ENCODE assay signal across 8 cellular contexts in the genomic region with DNA sequence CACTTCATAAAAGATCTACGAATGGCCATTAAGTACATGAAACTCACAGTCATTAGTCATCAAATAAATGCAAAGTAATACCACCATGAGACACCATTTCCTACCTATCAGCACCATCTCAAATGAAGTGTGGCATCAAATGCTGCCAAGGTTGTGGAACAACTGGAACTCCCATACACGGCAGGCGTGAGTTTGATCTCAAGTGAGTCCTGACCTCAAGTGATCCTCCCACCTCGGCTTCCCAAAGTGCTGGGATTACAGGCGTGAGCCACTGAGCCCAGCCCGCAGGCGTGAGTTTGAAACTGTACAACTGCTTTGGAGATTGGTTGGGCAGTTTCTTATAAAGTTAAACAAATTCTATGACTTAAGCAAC. TPM values are rescaled to one million over a fixed set of nuclear protein-coding genes. Genes with fewer than 3 reads are reported as not detected.
DNase-seq lines count a peak whose midpoint lies in the region; ATAC-seq and TF ChIP-seq lines count a peak whose summit lies in the region.

No MANE protein-coding gene starts in this region.

- H3K4me1 Mint-ChIP-seq in activated T-helper 2 cell treated with anti-CD3 and anti-CD28 coated beads, Interferon-gamma antibody, Interleukin-2, Interleukin-4, amounts not matched to agents 10 μg/mL and 5 μg/mL and 100 μg/mL, durations not matched to agents 14 hours and 24 hours and 36 hours (ENCODE audit: low read depth), result peaks cover 11% of the 10 kb centered on the region

- peak; percentile 2 for ATAC-seq in GM21447 (IDR thresholded peaks at IDR 0.05; ENCODE audit: unreplicated experiment)

- peak overlapping the region; percentile 98; the same call in 1 of the 2 replicates for H3K27ac ChIP-seq in MM.1S (ENCODE audit: low read length)
- peak overlapping the region; percentile 35 for H3K27ac ChIP-seq in hepatocyte

- H3K4me1 ChIP-seq in MM.1S (ENCODE audit: low read length) (no peaks in the 10 kb centered on the region; the same call in 1 of the 2 replicates), hepatocyte (ENCODE audit: insufficient read depth) (peaks cover 4% of the 10 kb centered on the region)

- H3K27me3 ChIP-seq in MM.1S (replicated peaks; ENCODE audit: insufficient read depth, low read length), result no peaks in the 10 kb centered on the region
- no peaks in the 10 kb centered on the region for H3K27me3 ChIP-seq in hepatocyte

- H3K9me3 ChIP-seq in MM.1S (replicated peaks; ENCODE audit: insufficient read depth, low read length) (no peaks in the 10 kb centered on the region), hepatocyte (ENCODE audit: low read depth) (no peaks in the 10 kb centered on the region)

- H3K9me2 ChIP-seq in MM.1S (replicated peaks; ENCODE audit: insufficient read depth, low read length) (no peaks in the 10 kb centered on the region), hepatocyte (replicated peaks; ENCODE audit: insufficient read depth) (no peaks in the 10 kb centered on the region)

- no peaks in the 10 kb centered on the region for H3K27me3 Mint-ChIP-seq in activated T-helper 2 cell treated with anti-CD3 and anti-CD28 coated beads, Interferon-gamma antibody, Interleukin-2, Interleukin-4, amounts not matched to agents 10 μg/mL and 5 μg/mL and 100 μg/mL, durations not matched to agents 14 hours and 24 hours and 36 hours (ENCODE audit: low read depth)

- no peaks in the 10 kb centered on the region for H3K79me2 ChIP-seq in MM.1S (ENCODE audit: low read length)
- no peaks in the 10 kb centered on the region for H3K79me2 ChIP-seq in hepatocyte

- peak; percentile 33 for DNase-seq in ACHN
- DNase-seq in MM.1S, result peak; percentile 14
- DNase-seq in activated T-helper 2 cell treated with anti-CD3 and anti-CD28 coated beads, Interferon-gamma antibody, Interleukin-2, Interleukin-4, amounts not matched to agents 10 μg/mL and 5 μg/mL and 100 μg/mL, durations not matched to agents 14 hours and 24 hours and 36 hours (ENCODE audit: low spot score), result no peak
- no peak for DNase-seq in hepatocyte (ENCODE audit: low spot score)
- DNase-seq in stimulated activated CD4-positive, alpha-beta T cell treated with anti-CD3 and anti-CD28 coated beads, Interleukin-12 subunit alpha, Interleukin-12 subunit beta, amount 100 ng/mL, for 48 hours (ENCODE audit: low read depth in 2 of 3, low spot score in 1 of 3), result peak; percentile 15 to 30 (median 17)
- DNase-seq in NCI-H345 treated with DMSO at 0.1 percent for 48 hours (lab: John Stamatoyannopoulos, UW; ENCODE audit: unreplicated experiment), result no peak
- DNase-seq in GF-D8 (lab: John Stamatoyannopoulos, UW), result no peak

- intact Hi-C loops in activated T-helper 2 cell treated with anti-CD3 and anti-CD28 coated beads, Interferon-gamma antibody, Interleukin-2, Interleukin-4, amounts not matched to agents 10 μg/mL and 5 μg/mL and 100 μg/mL, durations not matched to agents 14 hours and 24 hours and 36 hours (cut with micrococcal nuclease), result loop anchor here (1.0 kb wide), 3 partner anchors 29 to 37 kb away; a partner anchor contains a TSS

- peak overlapping the region; percentile 66 for H3K9ac ChIP-seq in MM.1S (ENCODE audit: low read length)

- H3K36me3 ChIP-seq in MM.1S (replicated peaks; ENCODE audit: insufficient read depth, low read length) (no peaks in the 10 kb centered on the region), hepatocyte (replicated peaks; ENCODE audit: insufficient read depth, low read depth) (no peaks in the 10 kb centered on the region)

- TF ChIP-seq CTCF in MM.1S (IDR thresholded peaks at IDR 0.05; ENCODE audit: low read length) (no peak), hepatocyte (IDR thresholded peaks at IDR 0.05; ENCODE audit: poor library complexity) (no peak)

- H2AFZ ChIP-seq in MM.1S (ENCODE audit: low read length) (peak overlapping the region; percentile 80), hepatocyte (peak overlapping the region; percentile 61)

- in situ Hi-C loops in ACHN (cut with HindIII; ENCODE audit: low pct_ligation_motif_present, low pct_unique_long_range_greater_than_20kb, low sequenced_read_pairs), result no loop called here

- H3K4me3 ChIP-seq in MM.1S (ENCODE audit: low read length) (peak overlapping the region; percentile 62), hepatocyte (peak overlapping the region; percentile 37)

- no peaks in the 10 kb centered on the region for H3K36me3 Mint-ChIP-seq in activated T-helper 2 cell treated with anti-CD3 and anti-CD28 coated beads, Interferon-gamma antibody, Interleukin-2, Interleukin-4, amounts not matched to agents 10 μg/mL and 5 μg/mL and 100 μg/mL, durations not matched to agents 14 hours and 24 hours and 36 hours (ENCODE audit: low read depth)

- H4K20me1 ChIP-seq in MM.1S (ENCODE audit: insufficient read depth, low read length) (no peaks in the 10 kb centered on the region), hepatocyte (ENCODE audit: insufficient read depth, poor library complexity, severe bottlenecking) (no peaks in the 10 kb centered on the region)

- 8% methylated on average over 7 of the region's 7 CpGs for WGBS in hepatocyte (ENCODE audit: low lambda C conversion rate, missing lambda C conversion rate)

- no peaks in the 10 kb centered on the region for H3K9me3 Mint-ChIP-seq in activated T-helper 2 cell treated with anti-CD3 and anti-CD28 coated beads, Interferon-gamma antibody, Interleukin-2, Interleukin-4, amounts not matched to agents 10 μg/mL and 5 μg/mL and 100 μg/mL, durations not matched to agents 14 hours and 24 hours and 36 hours

- H3K4me2 ChIP-seq in MM.1S (ENCODE audit: low read depth, low read length) (peak overlapping the region; percentile 93), hepatocyte (peak overlapping the region; percentile 77)

- H3K4me3 Mint-ChIP-seq in activated T-helper 2 cell treated with anti-CD3 and anti-CD28 coated beads, Interferon-gamma antibody, Interleukin-2, Interleukin-4, amounts not matched to agents 10 μg/mL and 5 μg/mL and 100 μg/mL, durations not matched to agents 14 hours and 24 hours and 36 hours (ENCODE audit: low read depth), result peak overlapping the region; percentile 86

- peak overlapping the region; percentile 84 for H3K27ac Mint-ChIP-seq in activated T-helper 2 cell treated with anti-CD3 and anti-CD28 coated beads, Interferon-gamma antibody, Interleukin-2, Interleukin-4, amounts not matched to agents 10 μg/mL and 5 μg/mL and 100 μg/mL, durations not matched to agents 14 hours and 24 hours and 36 hours

- peaks cover 13% of the 10 kb centered on the region for H3F3A ChIP-seq in MM.1S (ENCODE audit: insufficient read depth, low read length)

RNA-seq across cellular contexts. Expression of a gene that starts 28.8 kb away (rescaled TPM):
- total RNA-seq in activated T-helper 2 cell treated with anti-CD3 and anti-CD28 coated beads, Interferon-gamma antibody, Interleukin-2, Interleukin-4, amounts not matched to agents 10 μg/mL and 5 μg/mL and 100 μg/mL, durations not matched to agents 14 hours and 24 hours and 36 hours, result 1.7 and 2.6 TPM in 2 replicates
- 8.1 and 8.4 TPM in 2 replicates for total RNA-seq in hepatocyte
- 12.3 and 17.2 TPM in 2 replicates for polyA plus RNA-seq in hepatocyte

RNA-seq across cellular contexts. Expression of a gene that starts 31.2 kb away (rescaled TPM):
- total RNA-seq in activated T-helper 2 cell treated with anti-CD3 and anti-CD28 coated beads, Interferon-gamma antibody, Interleukin-2, Interleukin-4, amounts not matched to agents 10 μg/mL and 5 μg/mL and 100 μg/mL, durations not matched to agents 14 hours and 24 hours and 36 hours, result 143 and 148 TPM in 2 replicates
- 8.3 and 8.4 TPM in 2 replicates for total RNA-seq in hepatocyte
- polyA plus RNA-seq in hepatocyte, result 6.3 and 6.7 TPM in 2 replicates

Comparison
In these comparisons a context has a peak if more than half of its experiments do, and no peak if none do; other contexts are left out.
1. DNase-seq: peak in ACHN (single experiment), MM.1S (single experiment) and stimulated activated CD4-positive, alpha-beta T cell treated with anti-CD3 and anti-CD28 coated beads, Interleukin-12 subunit alpha, Interleukin-12 subunit beta, amount 100 ng/mL, for 48 hours (3 of 3); none in activated T-helper 2 cell treated with anti-CD3 and anti-CD28 coated beads, Interferon-gamma antibody, Interleukin-2, Interleukin-4, amounts not matched to agents 10 μg/mL and 5 μg/mL and 100 μg/mL, durations not matched to agents 14 hours and 24 hours and 36 hours (single experiment), hepatocyte (single experiment), NCI-H345 treated with DMSO at 0.1 percent for 48 hours (single experiment) and GF-D8 (single experiment).
2. RNA of a gene that starts 31.2 kb away (total RNA-seq): 143 to 148 TPM in activated T-helper 2 cell treated with anti-CD3 and anti-CD28 coated beads, Interferon-gamma antibody, Interleukin-2, Interleukin-4, amounts not matched to agents 10 μg/mL and 5 μg/mL and 100 μg/mL, durations not matched to agents 14 hours and 24 hours and 36 hours; 8.3 to 8.4 TPM in hepatocyte; every median in the first group is over 10 times any median in the second.